7 cellular contexts compared by ENCODE assay signal in the genomic region with DNA sequence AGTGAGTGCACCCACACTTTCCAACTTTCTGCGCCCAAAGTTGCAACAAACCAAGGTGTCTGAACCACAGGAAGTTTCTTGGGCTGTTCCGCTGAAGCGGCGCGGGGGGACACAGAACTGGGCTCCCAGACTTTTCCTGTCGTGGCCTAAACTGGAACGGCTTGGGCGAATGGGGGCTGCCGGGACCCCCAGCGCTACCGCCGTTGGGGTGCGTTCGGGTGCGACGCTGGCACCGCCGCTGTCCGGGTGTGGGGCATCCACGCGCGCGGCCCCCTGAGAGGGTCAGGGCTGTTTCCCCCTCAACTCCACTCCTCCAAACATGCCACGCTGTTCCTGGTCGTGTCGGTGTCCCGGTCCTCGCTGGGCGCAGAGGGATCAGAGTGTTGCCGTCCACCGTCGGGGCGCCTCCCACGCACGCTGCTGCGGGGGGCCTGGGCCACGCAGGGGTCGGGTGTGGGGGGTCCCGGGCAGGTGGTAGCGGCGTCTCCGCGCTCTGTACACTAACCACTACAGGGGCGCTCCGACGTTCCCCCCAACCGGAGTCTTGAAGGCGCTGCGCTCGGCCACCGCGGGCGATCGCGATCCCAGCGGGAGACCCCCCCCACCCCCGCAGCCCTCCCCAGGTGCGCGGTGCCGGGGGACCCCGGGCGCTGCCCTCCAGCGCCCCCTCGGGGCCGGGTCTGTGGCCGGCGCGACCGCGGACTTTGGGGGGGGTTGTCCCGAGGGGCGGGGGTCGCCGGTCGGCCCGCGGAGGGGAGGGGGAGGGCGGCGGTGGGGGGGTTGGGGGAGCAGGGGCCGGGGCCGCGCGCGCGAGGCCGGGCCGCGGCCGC. TPM values are rescaled to one million over a fixed set of nuclear protein-coding genes. Genes with fewer than 3 reads are reported as not detected.
DNase-seq lines count a peak whose midpoint lies in the region; ATAC-seq and TF ChIP-seq lines count a peak whose summit lies in the region.

No MANE protein-coding gene starts in this region.

- TF ChIP-seq CTCF in fibroblast of lung (conservative IDR thresholded peaks at IDR 0.05 in 1 of 2, IDR thresholded peaks at IDR 0.05 in 1 of 2; ENCODE audit: low read depth in 1 of 2, low read length in 2 of 2) = peak; percentile 11 to 29
- TF ChIP-seq CTCF in neural crest cell (conservative IDR thresholded peaks at IDR 0.05) = peak; percentile 65
- TF ChIP-seq CTCF in suprapubic skin (IDR thresholded peaks at IDR 0.05) = no peak

- H3K9me3 Mint-ChIP-seq in neural crest cell = no peaks in the 10 kb centered on the region

- DNase-seq in NCI-H226 (peak; percentile 38), activated T-cell treated with anti-CD3 and anti-CD28 coated beads for 48 hours (ENCODE audit: low read depth) (peak; percentile 57), fibroblast of lung (ENCODE audit: low read depth in 2 of 2) (peak in 1 of 2 donors; percentile 25), neural crest cell (ENCODE audit: low read depth, low spot score) (peak; percentile 49), suprapubic skin (ENCODE audit: low spot score in 2 of 2) (peak; percentile 65 to 81)

- peak overlapping the region; percentile 71 to 80 (median 77) for H3K4me3 ChIP-seq in fibroblast of lung (replicated peaks in 1 of 4; ENCODE audit: control extremely low read depth in 1 of 4, insufficient read depth in 1 of 4, low read depth in 3 of 4, low read length in 4 of 4)
- peak overlapping the region; percentile 60 for H3K4me3 ChIP-seq in suprapubic skin

- H3K4me3 Mint-ChIP-seq in neural crest cell = peak overlapping the region; percentile 89

- H3K4me1 Mint-ChIP-seq in neural crest cell = peaks cover 35% of the 10 kb centered on the region

- H2AFZ ChIP-seq in fibroblast of lung (ENCODE audit: low read length) = peak overlapping the region; percentile 81

- H3K27me3 ChIP-seq in fibroblast of lung (ENCODE audit: control insufficient read depth, insufficient read depth, low read length) = no peaks in the 10 kb centered on the region
- peaks cover 11% of the 10 kb centered on the region for H3K27me3 ChIP-seq in suprapubic skin

- H3K27me3 Mint-ChIP-seq in neural crest cell (ENCODE audit: low read depth) = peaks cover 60% of the 10 kb centered on the region

- no peaks in the 10 kb centered on the region for H4K20me1 ChIP-seq in fibroblast of lung (ENCODE audit: control insufficient read depth, extremely low read depth, insufficient read depth, low read length)

- H3K36me3 ChIP-seq in fibroblast of lung (ENCODE audit: control insufficient read depth, insufficient read depth, low read length) = no peaks in the 10 kb centered on the region
- no peaks in the 10 kb centered on the region for H3K36me3 ChIP-seq in suprapubic skin

- TF ChIP-seq EP300 in suprapubic skin (IDR thresholded peaks at IDR 0.05) = no peak

- peak overlapping the region; percentile 59 for H3K9ac ChIP-seq in fibroblast of lung (ENCODE audit: insufficient read depth, low read length)

- H3K27ac ChIP-seq in fibroblast of lung (ENCODE audit: insufficient read depth, low read length) (peak overlapping the region; percentile 60), suprapubic skin (peak overlapping the region; percentile 63)

- H3K4me2 ChIP-seq in fibroblast of lung (ENCODE audit: extremely low read depth, insufficient read depth, low read length) = peak overlapping the region; percentile 96

- peaks cover 10% of the 10 kb centered on the region for H3K79me2 ChIP-seq in fibroblast of lung (ENCODE audit: control insufficient read depth, insufficient read depth, low read length)

- H3K36me3 Mint-ChIP-seq in neural crest cell (ENCODE audit: low read depth) = no peaks in the 10 kb centered on the region

- H3K4me1 ChIP-seq in fibroblast of lung (ENCODE audit: control insufficient read depth, extremely low read depth, insufficient read depth, low read length) (peaks cover 4% of the 10 kb centered on the region), suprapubic skin (peaks cover 41% of the 10 kb centered on the region)

- 0% methylated on average over 1 of the region's 89 CpGs for WGBS in suprapubic skin

- ATAC-seq in HG02642 (IDR thresholded peaks at IDR 0.05; ENCODE audit: poor library complexity, unreplicated experiment) = peak; percentile 50

- TF ChIP-seq POLR2A in GM15510 (IDR thresholded peaks at IDR 0.05; ENCODE audit: borderline replicate concordance, extremely low read depth, insufficient read length) (peak; percentile 14), suprapubic skin (IDR thresholded peaks at IDR 0.05) (no peak)

- H3K9me3 ChIP-seq in fibroblast of lung (ENCODE audit: control insufficient read depth, insufficient read depth, low read depth, low read length) = no peaks in the 10 kb centered on the region
- H3K9me3 ChIP-seq in suprapubic skin = no peaks in the 10 kb centered on the region

- H3K27ac Mint-ChIP-seq in neural crest cell (ENCODE audit: unreplicated experiment) = no peak overlapping the region

RNA-seq across cellular contexts. Expression of gene CUX1, which starts 2.2 kb away (rescaled TPM):
- 36.0 and 38.1 TPM in 2 replicates for total RNA-seq in fibroblast of lung
- 19.2 and 22.7 TPM in 2 replicates for polyA plus RNA-seq in fibroblast of lung
- polyA plus RNA-seq in fibroblast of lung (2012) = 25.6 and 29.8 TPM in 2 replicates
- polyA minus RNA-seq in fibroblast of lung (ENCODE audit: low replicate concordance) = 26.2 and 27.7 TPM in 2 replicates
- 56.0 and 60.0 TPM in 2 replicates for total RNA-seq in neural crest cell
- total RNA-seq in suprapubic skin = 10 to 100 TPM; 52.5 to 93.6 (median 63.7) TPM

Comparison
In these comparisons a context has a peak if more than half of its experiments do, and no peak if none do; other contexts are left out.
1. CTCF ChIP-seq: peak in fibroblast of lung (2 of 2) and neural crest cell (single experiment); none in suprapubic skin (0 of 2).